Comparison of ENCODE assay signal across 26 cellular contexts in genomic region chr7:49320083-49320482, GRCh38.
"Had no signal": no experiment of that assay in that cellular context is flagged by ENCODE, and none has a peak within 500 bp of the region (broad histone marks: within the 10 kb centered on the region; RNA-seq: fewer than 3 reads in every experiment).

No MANE protein-coding gene starts in this region.

- DNase-seq: stimulated activated CD4-positive, alpha-beta T cell treated with anti-CD3 and anti-CD28 coated beads, Interleukin-2, amount 100 ng/mL, for 48 hours; stimulated activated CD4-positive, alpha-beta T cell treated with anti-CD3 and anti-CD28 coated beads, Interleukin-4, amount 100 ng/mL, for 1 hour; stimulated activated CD4-positive, alpha-beta T cell treated with anti-CD3 and anti-CD28 coated beads, Interleukin-4, amount 100 ng/mL, for 24 hours; stimulated activated CD4-positive, alpha-beta T cell treated with anti-CD3 and anti-CD28 coated beads, Interleukin-4, amount 100 ng/mL, for 4 hours; stimulated activated CD8-positive, alpha-beta memory T cell treated with anti-CD3 and anti-CD28 coated beads, Interleukin-4, amount 100 ng/mL, for 48 hours; stimulated activated naive B cell treated with anti-CD40 and anti-IgM and Interleukin-4, amounts not matched to agents 10 μg/mL and 1 μg/mL and 100 μg/mL, for 72 hours; stimulated activated naive CD4-positive, alpha-beta T cell; stimulated activated naive CD4-positive, alpha-beta T cell treated with Interleukin-2 at 50 U/mL for 16 hours; stimulated activated naive CD8-positive, alpha-beta T cell treated with anti-CD3 and anti-CD28 coated beads, Interleukin-15, amount 100 ng/mL, for 72 hours; stimulated activated naive CD8-positive, alpha-beta T cell treated with anti-CD3 and anti-CD28 coated beads, Interleukin-15, Interleukin-2, amounts not matched to agents 100 U/mL and 50 U/mL, for 24 hours; stomach; substantia nigra; testis; thyroid gland; tibial artery; transverse colon; trophoblast cell; upper lobe of left lung; upper lobe of right lung; uterus had no signal

- H3K9me3 ChIP-seq: stomach, suprapubic skin, testis, thoracic aorta, thyroid gland, tibial artery, tibial nerve, transverse colon, upper lobe of left lung, upper lobe of right lung, uterus, vagina had no signal

- H3K4me3 ChIP-seq: stomach, suprapubic skin, testis, thoracic aorta, thyroid gland, tibial artery, tibial nerve, transverse colon, upper lobe of left lung, upper lobe of right lung, uterus, vagina had no signal

- H3K27me3 ChIP-seq: stomach, suprapubic skin, testis, thyroid gland, tibial artery, tibial nerve, transverse colon, upper lobe of left lung, upper lobe of right lung, uterus, vagina had no signal

- H3K4me1 ChIP-seq: stomach, suprapubic skin, testis, thyroid gland, tibial artery, tibial nerve, transverse colon, upper lobe of left lung, upper lobe of right lung, uterus, vagina had no signal

- H3K36me3 ChIP-seq: stomach, suprapubic skin, thoracic aorta, thyroid gland, tibial artery, tibial nerve, transverse colon, upper lobe of left lung, upper lobe of right lung, vagina had no signal

- H3K27ac ChIP-seq: stomach, suprapubic skin, testis, thoracic aorta, thyroid gland, tibial artery, tibial nerve, transverse colon, upper lobe of left lung, upper lobe of right lung, uterus, vagina had no signal

- ATAC-seq: stimulated activated effector memory CD8-positive, alpha-beta T cell treated with anti-CD3 and anti-CD28 coated beads, Interleukin-12 subunit alpha, Interleukin-12 subunit beta, amount 100 ng/mL, for 72 hours; stimulated activated memory B cell treated with anti-CD40 and anti-IgM and Interleukin-4, amounts not matched to agents 10 μg/mL and 1 μg/mL and 100 μg/mL, for 72 hours; stimulated activated naive B cell treated with anti-CD40 and anti-IgM and Interleukin-4, amounts not matched to agents 10 μg/mL and 1 μg/mL and 100 μg/mL, for 72 hours; stimulated activated naive CD8-positive, alpha-beta T cell treated with anti-CD3 and anti-CD28 coated beads, Interleukin-15, amount 100 ng/mL, for 72 hours; stimulated activated naive CD8-positive, alpha-beta T cell treated with anti-CD3 and anti-CD28 coated beads, Interleukin-15, Interleukin-2, amounts not matched to agents 100 U/mL and 50 U/mL, for 24 hours; upper lobe of right lung had no signal
